In the genomic region with DNA sequence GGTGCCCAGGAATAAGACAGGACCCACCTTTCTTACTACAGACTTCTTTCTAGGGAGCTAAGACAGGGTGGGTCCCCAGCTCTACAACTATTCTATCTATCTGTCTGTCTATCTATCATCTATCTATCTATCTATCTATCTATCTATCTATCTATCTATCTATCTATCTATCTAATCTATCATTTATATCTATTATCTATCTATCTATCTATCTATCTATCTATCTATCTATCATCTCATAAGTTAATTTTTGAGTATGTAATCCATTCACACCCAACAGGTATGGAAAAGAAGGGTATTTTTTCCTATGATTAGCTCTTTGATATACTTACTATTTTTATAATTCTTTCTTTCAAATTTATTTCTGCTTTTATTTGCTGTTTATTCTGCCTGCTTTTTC, we compare ENCODE assay signal across 31 cellular contexts. TPM values are rescaled to one million over a fixed set of nuclear protein-coding genes. Genes with fewer than 3 reads are reported as not detected.
A peak's percentile ranks its signal among the peaks of the same experiment; 100 is the strongest.
DNase-seq lines count a peak whose midpoint lies in the region; ATAC-seq, FAIRE-seq and TF ChIP-seq lines count a peak whose summit lies in the region.
"Had no signal": no experiment of that assay in that cellular context is flagged by ENCODE, and none has a peak within 500 bp of the region (broad histone marks: within the 10 kb centered on the region; RNA-seq: fewer than 3 reads in every experiment).

No MANE protein-coding gene starts in this region.

- in situ Hi-C loops in K562 (cut with MboI), result no loop called here

- no peak for FAIRE-seq in K562 (lab: Jason Lieb, UNC)
- FAIRE-seq: A204.1, A549, D721Med had no signal

- no peaks in the 10 kb centered on the region for H4K20me1 ChIP-seq in K562 (replicated peaks; ENCODE audit: control insufficient read depth, insufficient read depth, low read length)
- H4K20me1 ChIP-seq: BLaER1; BLaER1 treated with 17β-estradiol and CSF1 and Interleukin-3, amounts not matched to agents 10 nM and 100 nM had no signal

- no peak for TF ChIP-seq CTCF in cardiac muscle cell (IDR thresholded peaks at IDR 0.05; ENCODE audit: low read depth, low read length)
- no peak for TF ChIP-seq CTCF in K562 (IDR thresholded peaks at IDR 0.05 in 2 of 3, conservative IDR thresholded peaks at IDR 0.05 in 1 of 3; ENCODE audit: insufficient read depth in 2 of 3, low read depth in 1 of 3, low read length in 3 of 3)

- H3K9me1 ChIP-seq in K562 (ENCODE audit: control insufficient read depth, insufficient read depth, low read length), result no peaks in the 10 kb centered on the region

- BruUV-seq in K562 (replicated peaks; lab: Mats Ljungman, UMichigan), result no TSS peak

- H3K4me2 ChIP-seq in K562 (ENCODE audit: insufficient read depth, low read length), result no peak overlapping the region
- H3K4me2 ChIP-seq: A549; BLaER1; BLaER1 treated with 17β-estradiol and CSF1 and Interleukin-3, amounts not matched to agents 10 nM and 100 nM had no signal

- intact Hi-C loops in Right ventricle myocardium inferior (cut with DNase I) (no loop called here), K562 (cut with micrococcal nuclease) (no loop called here)

- no peak for ATAC-seq in Right ventricle myocardium inferior
- no peak for ATAC-seq in K562
- ATAC-seq: A549; CD8-positive, alpha-beta T cell had no signal

- POLR2A ChIA-PET in K562 (lab: Yijun Ruan, JAX), result interaction anchor here (0.6 kb wide), 1 partner anchor 57 kb away, joined by 4 read pairs; no protein-coding TSS in a partner anchor

- no peaks in the 10 kb centered on the region for H3K36me3 ChIP-seq in cardiac muscle cell
- no peaks in the 10 kb centered on the region for H3K36me3 ChIP-seq in K562 (ENCODE audit: control insufficient read depth, insufficient read depth, low read length)
- H3K36me3 ChIP-seq: BE2C, BLaER1 had no signal

- no peak for TF ChIP-seq POLR2A in K562 (conservative IDR thresholded peaks at IDR 0.05)

- no peak overlapping the region for H3K4me3 ChIP-seq in cardiac muscle cell
- H3K4me3 ChIP-seq in K562, result no peak overlapping the region
- H3K4me3 ChIP-seq: A549; BLaER1; BLaER1 treated with 17β-estradiol and CSF1 and Interleukin-3, amounts not matched to agents 10 nM and 100 nM had no signal

- H3K9me3 ChIP-seq in cardiac muscle cell (ENCODE audit: low read depth) (no peaks in the 10 kb centered on the region), K562 (replicated peaks; ENCODE audit: control insufficient read depth, insufficient read depth, low read depth, low read length) (no peaks in the 10 kb centered on the region)
- H3K9me3 ChIP-seq: BE2C had no signal

- H3K4me1 ChIP-seq in cardiac muscle cell (ENCODE audit: low read depth) (peaks cover 35% of the 10 kb centered on the region), K562 (replicated peaks in 1 of 2; ENCODE audit: control insufficient read depth in 2 of 2, insufficient read depth in 2 of 2, low read length in 2 of 2) (peaks cover 9 to 28% of the 10 kb centered on the region in 2 experiments)
- H3K4me1 ChIP-seq: BE2C, BLaER1 had no signal

- no peak for TF ChIP-seq EP300 in K562 (IDR thresholded peaks at IDR 0.05; ENCODE audit: low read length)

- no peak for DNase-seq in cardiac muscle cell (ENCODE audit: low read depth in 1 of 2, low spot score in 1 of 2)
- no peak for DNase-seq in Right ventricle myocardium inferior (ENCODE audit: missing footprints)
- DNase-seq in K562 (ENCODE audit: extremely low read depth in 1 of 4, low spot score in 3 of 4), result no peak
- no peak for DNase-seq in NCI-H446 treated with DMSO at 0.1 percent for 48 hours (lab: John Stamatoyannopoulos, UW)
- DNase-seq: 8988T; ACHN; AML-193; BE2C; C1 segment of cervical spinal cord; Caco-2; Calu3; CD4-positive, alpha-beta memory T cell; CD4-positive, alpha-beta T cell; CD4-positive, CD25-positive, alpha-beta regulatory T cell; CD8-positive, alpha-beta memory T cell; CD8-positive, alpha-beta T cell; COR-L47; DMS 273 treated with DMSO at 0.1 percent for 48 hours; DMS153; DMS53; DMS79; DMS79 treated with DMSO at 0.1 percent for 48 hours; DND-41; EL had no signal

- H3K27me3 ChIP-seq in cardiac muscle cell (no peaks in the 10 kb centered on the region), K562 (ENCODE audit: control insufficient read depth in 2 of 2, insufficient read depth in 2 of 2, low read length in 2 of 2) (no peaks in the 10 kb centered on the region)
- H3K27me3 ChIP-seq: BE2C; BLaER1; BLaER1 treated with 17β-estradiol and CSF1 and Interleukin-3, amounts not matched to agents 10 nM and 100 nM had no signal

- no peak overlapping the region for H3K9ac ChIP-seq in K562 (ENCODE audit: insufficient read depth in 1 of 2, low read depth in 2 of 2, low read length in 2 of 2)
- H3K9ac ChIP-seq: BLaER1; BLaER1 treated with 17β-estradiol and CSF1 and Interleukin-3, amounts not matched to agents 10 nM and 100 nM had no signal

- H3K27ac ChIP-seq in cardiac muscle cell (peak overlapping the region; percentile 78), K562 (ENCODE audit: extremely low read depth, low read depth, low read length) (no peak overlapping the region)
- H3K27ac ChIP-seq: 22Rv1; BLaER1; BLaER1 treated with 17β-estradiol and CSF1 and Interleukin-3, amounts not matched to agents 10 nM and 100 nM; C4-2B had no signal

- no peaks in the 10 kb centered on the region for H3K79me2 ChIP-seq in K562 (ENCODE audit: control insufficient read depth, insufficient read depth, low read length)

- CTCF ChIA-PET in K562 (lab: Yijun Ruan, JAX; ENCODE audit: low intra/inter-chr PET ratio), result no interaction called here

- H2AFZ ChIP-seq in K562 (ENCODE audit: low read depth, low read length), result no peak overlapping the region

- TF ChIP-seq RAD21 in K562 (CRISPR knock-in tag; conservative IDR thresholded peaks at IDR 0.05 in 1 of 2, IDR thresholded peaks at IDR 0.05 in 1 of 2), result no peak

TF ChIP-seq in K562, 482 proteins besides CTCF, POLR2A, EP300 and RAD21 (continues in another document):
- TF ChIP-seq PHB (CRISPR knock-in tag; IDR thresholded peaks at IDR 0.05) (no peak), ZNF282 (CRISPR knock-in tag; IDR thresholded peaks at IDR 0.05) (no peak), KDM4B (IDR thresholded peaks at IDR 0.05; ENCODE audit: borderline replicate concordance in 2 of 2, low read depth in 1 of 2) (no peak), CHD4 (IDR thresholded peaks at IDR 0.05; ENCODE audit: insufficient read depth, insufficient replicate concordance, low read depth, low read length, poor library complexity, severe bottlenecking) (no peak), ZNF696 (CRISPR knock-in tag; conservative IDR thresholded peaks at IDR 0.05) (no peak), LEF1 (IDR thresholded peaks at IDR 0.05) (no peak), RBM15 (IDR thresholded peaks at IDR 0.05; ENCODE audit: insufficient read depth, low read length) (no peak), TGIF2 (CRISPR knock-in tag; IDR thresholded peaks at IDR 0.05) (no peak), HDGF (IDR thresholded peaks at IDR 0.05) (no peak), USF1 (CRISPR knock-in tag; IDR thresholded peaks at IDR 0.05) (no peak), MECOM (CRISPR knock-in tag; IDR thresholded peaks at IDR 0.05) (no peak), JUND (IDR thresholded peaks at IDR 0.05; ENCODE audit: borderline replicate concordance, low read depth, low read length) (no peak), JUND (tag; IDR thresholded peaks at IDR 0.05; ENCODE audit: borderline replicate concordance, low read depth, low read length) (no peak), NELFE (IDR thresholded peaks at IDR 0.05; ENCODE audit: insufficient read depth, insufficient read length) (no peak), DACH1 (IDR thresholded peaks at IDR 0.05; ENCODE audit: partially characterized antibody) (peak; percentile 100), ZNF699 (CRISPR knock-in tag; IDR thresholded peaks at IDR 0.05; ENCODE audit: insufficient replicate concordance) (no peak)
- TF ChIP-seq, protein P1, sequence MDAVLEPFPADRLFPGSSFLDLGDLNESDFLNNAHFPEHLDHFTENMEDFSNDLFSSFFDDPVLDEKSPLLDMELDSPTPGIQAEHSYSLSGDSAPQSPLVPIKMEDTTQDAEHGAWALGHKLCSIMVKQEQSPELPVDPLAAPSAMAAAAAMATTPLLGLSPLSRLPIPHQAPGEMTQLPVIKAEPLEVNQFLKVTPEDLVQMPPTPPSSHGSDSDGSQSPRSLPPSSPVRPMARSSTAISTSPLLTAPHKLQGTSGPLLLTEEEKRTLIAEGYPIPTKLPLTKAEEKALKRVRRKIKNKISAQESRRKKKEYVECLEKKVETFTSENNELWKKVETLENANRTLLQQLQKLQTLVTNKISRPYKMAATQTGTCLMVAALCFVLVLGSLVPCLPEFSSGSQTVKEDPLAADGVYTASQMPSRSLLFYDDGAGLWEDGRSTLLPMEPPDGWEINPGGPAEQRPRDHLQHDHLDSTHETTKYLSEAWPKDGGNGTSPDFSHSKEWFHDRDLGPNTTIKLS (IDR thresholded peaks at IDR 0.05; ENCODE audit: borderline replicate concordance, low read depth), result no peak

RNA-seq across cellular contexts. Expression of gene BAMBI, which starts 55.9 kb away (rescaled TPM):
- total RNA-seq in cardiac muscle cell, result 651 and 1,010 TPM in 2 replicates
- polyA plus RNA-seq in cardiac muscle cell, result 715 and 1,076 TPM in 2 replicates
- total RNA-seq in Right ventricle myocardium inferior, result 17.9 TPM
- 24.8 and 28.2 TPM in 2 replicates for total RNA-seq in K562 (2011; cell fraction: chromatin; rRNA removed; ENCODE audit: low replicate concordance)
- total RNA-seq in K562 (2011; cell fraction: nucleolus; rRNA removed), result 17.6 and 25.8 TPM in 2 replicates
- 17.6 and 19.4 TPM in 2 replicates for total RNA-seq in K562 (2011; cell fraction: nucleoplasm; rRNA removed)
- 21.8 TPM in 2 replicates for total RNA-seq in K562 (2014; rRNA removed)
- total RNA-seq in K562 (2014; rRNA removed; fragmentation: Illumina TruSeq; extraction: Trizol), result 13.5 and 14.8 TPM in 2 replicates
- total RNA-seq in K562 (2015; rRNA removed; fragmentation: Illumina TruSeq; extraction: Trizol), result 18.9 and 19.2 TPM in 2 replicates
- total RNA-seq in K562 (2021), result 18.7 and 20.1 TPM in 2 replicates
- 7.2 and 7.7 TPM in 2 replicates for polyA plus RNA-seq in K562 (2011; rRNA removed)
- polyA plus RNA-seq in K562 (2011; cell fraction: cytosol; rRNA removed), result 6.9 and 11.4 TPM in 2 replicates
- polyA plus RNA-seq in K562 (2011; cell fraction: nucleus; rRNA removed), result 21.3 and 26.7 TPM in 2 replicates
- 13.5 and 15.2 TPM in 2 replicates for polyA plus RNA-seq in K562 (2012)
- polyA plus RNA-seq in K562 (2014; fragmentation: Illumina TruSeq; extraction: Trizol), result 10.9 and 11.6 TPM in 2 replicates
- 1 to 10 TPM; 2.0 to 2.9 TPM for polyA plus RNA-seq in K562 (2014; fragmentation: Nextera tagmentation; extraction: Ambion mirVana)
- 13.2 and 13.6 TPM in 2 replicates for polyA plus RNA-seq in K562 (2014; rRNA removed)
- 6.0 and 6.4 TPM in 2 replicates for polyA minus RNA-seq in K562 (2011; rRNA and poly(A)+ RNA removed)
- 4.6 and 6.2 TPM in 2 replicates for polyA minus RNA-seq in K562 (2011; cell fraction: cytosol; rRNA and poly(A)+ RNA removed)
- polyA minus RNA-seq in K562 (2011; cell fraction: nucleus; rRNA and poly(A)+ RNA removed), result 9.3 and 13.3 TPM in 2 replicates

Comparison
In these comparisons a context has a peak if more than half of its experiments do, and no peak if none do; other contexts are left out.
1. RNA of gene BAMBI, which starts 55.9 kb away (total RNA-seq): 651 to 1,010 TPM in cardiac muscle cell; 13.5 to 28.2 TPM in K562 and 17.9 TPM in Right ventricle myocardium inferior (single experiment); every median in the first group is over 10 times any median in the second.